In genomic region chr2:48157150-48157549, GRCh38 we compare ENCODE assay signal across 28 cellular contexts.
"Had no signal": no experiment of that assay in that cellular context is flagged by ENCODE, and none has a peak within 500 bp of the region (broad histone marks: within the 10 kb centered on the region; RNA-seq: fewer than 3 reads in every experiment).

No MANE protein-coding gene starts in this region.

- H3K36me3 ChIP-seq: left ventricle myocardium inferior, neural progenitor cell, neutrophil, spleen, tibial nerve, uterus had no signal

- H3K4me1 Mint-ChIP-seq: mesothelial cell of epicardium; naive B cell; natural killer cell; nephron progenitor cell; neural progenitor cell; stimulated activated memory B cell treated with anti-CD40 and anti-IgM and Interleukin-4, amounts not matched to agents 10 μg/mL and 1 μg/mL and 100 μg/mL, for 72 hours; stimulated activated naive CD8-positive, alpha-beta T cell treated with anti-CD3 and anti-CD28 coated beads, Interleukin-15, amount 100 ng/mL, for 72 hours had no signal

- H3K9me3 ChIP-seq: neutrophil had no signal

- H3K27me3 Mint-ChIP-seq: progenitor cell of endocrine pancreas; stimulated activated naive CD8-positive, alpha-beta T cell treated with anti-CD3 and anti-CD28 coated beads, Interleukin-15, amount 100 ng/mL, for 72 hours; type B pancreatic cell had no signal

- H3K36me3 Mint-ChIP-seq: type B pancreatic cell had no signal

- H3K27ac Mint-ChIP-seq: mesothelial cell of epicardium; naive B cell; natural killer cell; nephron progenitor cell; neural progenitor cell; progenitor cell of endocrine pancreas; stimulated activated memory B cell treated with anti-CD40 and anti-IgM and Interleukin-4, amounts not matched to agents 10 μg/mL and 1 μg/mL and 100 μg/mL, for 72 hours; stimulated activated naive CD8-positive, alpha-beta T cell treated with anti-CD3 and anti-CD28 coated beads, Interleukin-15, amount 100 ng/mL, for 72 hours; type B pancreatic cell had no signal

- H2AFZ ChIP-seq: neural progenitor cell had no signal

- H3K9ac ChIP-seq: neural progenitor cell had no signal

- H3K27me3 ChIP-seq: neural progenitor cell, neutrophil, spleen, tibial nerve, uterus had no signal

- H3K4me2 ChIP-seq: neural progenitor cell had no signal

- H3K27ac ChIP-seq: left ventricle myocardium inferior, neural progenitor cell, neutrophil, skin epidermis, spleen, tibial nerve, uterus had no signal

- ATAC-seq: natural killer cell; right cardiac atrium; sciatic nerve; stimulated activated memory B cell treated with anti-CD40 and anti-IgM and Interleukin-4, amounts not matched to agents 10 μg/mL and 1 μg/mL and 100 μg/mL, for 72 hours; stimulated activated naive CD8-positive, alpha-beta T cell treated with anti-CD3 and anti-CD28 coated beads, Interleukin-15, amount 100 ng/mL, for 72 hours had no signal

- H3K4me3 Mint-ChIP-seq: mesothelial cell of epicardium; naive B cell; natural killer cell; nephron progenitor cell; neural progenitor cell; stimulated activated memory B cell treated with anti-CD40 and anti-IgM and Interleukin-4, amounts not matched to agents 10 μg/mL and 1 μg/mL and 100 μg/mL, for 72 hours; stimulated activated naive CD8-positive, alpha-beta T cell treated with anti-CD3 and anti-CD28 coated beads, Interleukin-15, amount 100 ng/mL, for 72 hours; type B pancreatic cell had no signal

- H3K4me3 ChIP-seq: left ventricle myocardium inferior, lung, neural progenitor cell, skin epidermis, spleen, tibial nerve, uterus had no signal

- H3K4me1 ChIP-seq: left ventricle myocardium inferior, neural progenitor cell, tibial nerve, uterus had no signal

- DNase-seq: hippocampal formation; left ventricle myocardium inferior; mesendoderm; naive B cell; natural killer cell; nephron progenitor cell; occipital lobe; retina; right cardiac atrium; spleen; stimulated activated CD4-positive, alpha-beta T cell treated with anti-CD3 and anti-CD28 coated beads, Interleukin-1b, Interleukin-23, amount 100 ng/mL, for 48 hours; stimulated activated CD4-positive, alpha-beta T cell treated with anti-CD3 and anti-CD28 coated beads, Interleukin-2, amount 100 ng/mL, for 48 hours; stimulated activated CD4-positive, alpha-beta T cell treated with anti-CD3 and anti-CD28 coated beads, Interleukin-4, amount 100 ng/mL, for 4 hours; stimulated activated CD8-positive, alpha-beta memory T cell treated with anti-CD3 and anti-CD28 coated beads, Interleukin-4, amount 100 ng/mL, for 48 hours; stimulated activated naive CD4-positive, alpha-beta T cell treated with Interleukin-2 at 50 U/mL for 16 hours; stimulated activated naive CD8-positive, alpha-beta T cell treated with anti-CD3 and anti-CD28 coated beads, Interleukin-15, amount 100 ng/mL, for 72 hours; substantia nigra; uterus had no signal
